Comparison of ENCODE assay signal across 8 cellular contexts in genomic region chr5:108749130-108749861, GRCh38. TPM values are rescaled to one million over a fixed set of nuclear protein-coding genes. Genes with fewer than 3 reads are reported as not detected.
DNase-seq lines count a peak whose midpoint lies in the region; TF ChIP-seq lines count a peak whose summit lies in the region.

No MANE protein-coding gene starts in this region.

- peaks cover 1% of the 10 kb centered on the region for H3K27me3 Mint-ChIP-seq in activated CD4-positive, alpha-beta memory T cell treated with anti-CD3 and anti-CD28 coated beads for 36 hours
- H3K27me3 Mint-ChIP-seq in nephron progenitor cell (ENCODE audit: low read depth, poor library complexity): peaks cover 3% of the 10 kb centered on the region

- H3K4me1 Mint-ChIP-seq in activated CD4-positive, alpha-beta memory T cell treated with anti-CD3 and anti-CD28 coated beads for 36 hours (ENCODE audit: low read depth): peaks cover 15% of the 10 kb centered on the region
- H3K4me1 Mint-ChIP-seq in nephron progenitor cell: peaks cover 24% of the 10 kb centered on the region

- TF ChIP-seq CTCF in fibroblast of mammary gland (conservative IDR thresholded peaks at IDR 0.05; ENCODE audit: control insufficient read depth, insufficient read depth, low read depth, low read length) (no peak), nephron progenitor cell (IDR thresholded peaks at IDR 0.05) (no peak)

- DNase-seq in NOMO-1 (lab: John Stamatoyannopoulos, UW; ENCODE audit: unreplicated experiment in 2 of 2) (peak; percentile 48 to 65), NOMO-1 treated with dmso at 0.1 percent for 144 hours (lab: John Stamatoyannopoulos, UW; ENCODE audit: unreplicated experiment) (no peak), H4 (ENCODE audit: low spot score) (peak; percentile 21), fibroblast of mammary gland (ENCODE audit: low read depth) (peak; percentile 9), nephron progenitor cell (peak; percentile 86), occipital lobe (lab: John Stamatoyannopoulos, UW) (no peak)
- no peak for DNase-seq in Jurkat, Clone E6-1 (ENCODE audit: low read depth, low spot score)
- DNase-seq in activated CD4-positive, alpha-beta memory T cell treated with anti-CD3 and anti-CD28 coated beads for 36 hours: no peak

- H3K9me3 Mint-ChIP-seq in activated CD4-positive, alpha-beta memory T cell treated with anti-CD3 and anti-CD28 coated beads for 36 hours: no peaks in the 10 kb centered on the region
- no peaks in the 10 kb centered on the region for H3K9me3 Mint-ChIP-seq in nephron progenitor cell

- CTCF ChIA-PET in activated CD4-positive, alpha-beta memory T cell treated with anti-CD3 and anti-CD28 coated beads for 36 hours (lab: Charles Lee): interaction anchor here (1.0 kb wide), 2 partner anchors 68 kb away, joined by 3 read pairs; no protein-coding TSS in a partner anchor

- intact Hi-C loops in activated CD4-positive, alpha-beta memory T cell treated with anti-CD3 and anti-CD28 coated beads for 36 hours (cut with micrococcal nuclease): loop anchor here (2.0 to 10.0 kb wide), 5 partner anchors 43 to 1336 kb away; partner anchors contain the start of gene FBXL17

- H3K27ac Mint-ChIP-seq in activated CD4-positive, alpha-beta memory T cell treated with anti-CD3 and anti-CD28 coated beads for 36 hours: peak overlapping the region; percentile 36
- H3K27ac Mint-ChIP-seq in nephron progenitor cell: no peak overlapping the region

- H3K4me3 ChIP-seq in Jurkat, Clone E6-1 (ENCODE audit: low read length): peak overlapping the region; percentile 81
- H3K4me3 ChIP-seq in fibroblast of mammary gland (ENCODE audit: control insufficient read depth, low read depth, low read length): peak overlapping the region; percentile 86

- POLR2A ChIA-PET in activated CD4-positive, alpha-beta memory T cell treated with anti-CD3 and anti-CD28 coated beads for 36 hours (lab: Charles Lee): interaction anchor here (0.9 to 2.0 kb wide), 3 partner anchors 20 to 940 kb away, joined by 3 to 11 read pairs (median 8); partner anchors contain the start of genes FBXL17 and MAN2A1

- peak overlapping the region; percentile 94 for H3K4me3 Mint-ChIP-seq in activated CD4-positive, alpha-beta memory T cell treated with anti-CD3 and anti-CD28 coated beads for 36 hours
- H3K4me3 Mint-ChIP-seq in nephron progenitor cell: peak overlapping the region; percentile 94

- H3K36me3 Mint-ChIP-seq in activated CD4-positive, alpha-beta memory T cell treated with anti-CD3 and anti-CD28 coated beads for 36 hours: no peaks in the 10 kb centered on the region
- no peaks in the 10 kb centered on the region for H3K36me3 Mint-ChIP-seq in nephron progenitor cell (ENCODE audit: low read depth)

RNA-seq across cellular contexts. Expression of gene FER, which starts 1.6 kb away (rescaled TPM):
- total RNA-seq in H4 (2014; rRNA removed; shearing (Covaris generic)): 23.3 and 29.3 TPM in 2 replicates
- polyA plus RNA-seq in Jurkat, Clone E6-1 (2012; ENCODE audit: insufficient read depth, insufficient read length): 6.1 TPM
- total RNA-seq in activated CD4-positive, alpha-beta memory T cell treated with anti-CD3 and anti-CD28 coated beads for 36 hours: 1 to 10 TPM; 9.1 to 9.5 TPM
- total RNA-seq in occipital lobe: 101 TPM

Comparison
In these comparisons a context has a peak if more than half of its experiments do, and no peak if none do; other contexts are left out.
1. DNase-seq: peak in NOMO-1 (2 of 2), H4 (single experiment), fibroblast of mammary gland (single experiment) and nephron progenitor cell (single experiment); none in NOMO-1 treated with dmso at 0.1 percent for 144 hours (single experiment), Jurkat, Clone E6-1 (single experiment), activated CD4-positive, alpha-beta memory T cell treated with anti-CD3 and anti-CD28 coated beads for 36 hours (single experiment) and occipital lobe (single experiment).